In genomic region chr1:6416906-6417305, GRCh38 we compare ENCODE assay signal across 29 cellular contexts. TPM values are rescaled to one million over a fixed set of nuclear protein-coding genes. Genes with fewer than 3 reads are reported as not detected.
"Had no signal": no experiment of that assay in that cellular context is flagged by ENCODE, and none has a peak within 500 bp of the region (broad histone marks: within the 10 kb centered on the region; RNA-seq: fewer than 3 reads in every experiment).

No MANE protein-coding gene starts in this region.

- H3K27ac ChIP-seq: ascending aorta, breast epithelium, coronary artery, dorsolateral prefrontal cortex, WERI-Rb-1 had no signal

- H3K9me3 ChIP-seq: ascending aorta, breast epithelium, esophagus squamous epithelium had no signal

- FAIRE-seq: frontal cortex had no signal

- ATAC-seq: activated CD4-positive, CD25-positive, alpha-beta regulatory T cell treated with anti-CD3 and anti-CD28 coated beads, Interleukin-2, amount 50 U/mL, for 24 hours; activated naive CD4-positive, alpha-beta T cell treated with anti-CD3 and anti-CD28 coated beads, Interleukin-2, amount 50 U/mL, for 72 hours; activated T-cell treated with anti-CD3 and anti-CD28 coated beads, Interleukin-2, amount 50 U/mL, for 72 hours; T-helper 17 cell had no signal

- DNase-seq: activated B cell treated with CpG ODN at 0.5 μM for 24 hours; activated CD4-positive, alpha-beta memory T cell treated with anti-CD3 and anti-CD28 coated beads, Interleukin-2, amount 10 ng/mL, durations not matched to agents 7 days and 5 days; activated CD4-positive, alpha-beta T cell treated with anti-CD3 and anti-CD28 coated beads for 48 hours; activated CD8-positive, alpha-beta memory T cell treated with anti-CD3 and anti-CD28 coated beads, Interleukin-2, amount 50 U/mL, for 48 hours; activated gamma-delta T cell; activated naive CD4-positive, alpha-beta T cell; activated naive CD4-positive, alpha-beta T cell treated with anti-CD3 and anti-CD28 coated beads, Interleukin-2, amount 10 ng/mL, durations not matched to agents 7 days and 5 days; activated naive CD8-positive, alpha-beta T cell treated with anti-CD3 and anti-CD28 coated beads, Interleukin-2, amount 10 ng/mL, durations not matched to agents 7 days and 5 days; activated T-cell treated with anti-CD3 and anti-CD28 coated beads for 4 hours; activated T-cell treated with anti-CD3 and anti-CD28 coated beads, Interleukin-2, amount 50 U/mL, for 24 hours; activated T-cell treated with anti-CD3 and anti-CD28 coated beads, Interleukin-2, amount 50 U/mL, for 72 hours; dorsolateral prefrontal cortex; effector memory CD4-positive, alpha-beta T cell; endodermal cell; esophagus squamous epithelium; head of caudate nucleus; T-helper 1 cell; T-helper 17 cell; T1000; WERI-Rb-1 had no signal

- H3K4me3 ChIP-seq: ascending aorta, breast epithelium, coronary artery, dorsolateral prefrontal cortex, esophagus squamous epithelium had no signal

- H3K36me3 ChIP-seq: ascending aorta, breast epithelium, esophagus squamous epithelium, WERI-Rb-1 had no signal

RNA-seq across cellular contexts. Expression of gene HES2, which starts 2.8 kb away (rescaled TPM):
- total RNA-seq: activated B cell treated with CpG ODN at 0.5 μM for 24 hours, ascending aorta, cardiac septum, endodermal cell, frontal cortex, T-helper 17 cell had no signal
- polyA plus RNA-seq: fibroblast of lung had no signal

RNA-seq across cellular contexts. Expression of gene ESPN, which starts 7.7 kb away (rescaled TPM):
- total RNA-seq: fibroblast of lung, fibroblast of villous mesenchyme, frontal cortex had no signal
- polyA plus RNA-seq: fibroblast of lung had no signal
